ENCODE assay signal across 8 cellular contexts in the genomic region with DNA sequence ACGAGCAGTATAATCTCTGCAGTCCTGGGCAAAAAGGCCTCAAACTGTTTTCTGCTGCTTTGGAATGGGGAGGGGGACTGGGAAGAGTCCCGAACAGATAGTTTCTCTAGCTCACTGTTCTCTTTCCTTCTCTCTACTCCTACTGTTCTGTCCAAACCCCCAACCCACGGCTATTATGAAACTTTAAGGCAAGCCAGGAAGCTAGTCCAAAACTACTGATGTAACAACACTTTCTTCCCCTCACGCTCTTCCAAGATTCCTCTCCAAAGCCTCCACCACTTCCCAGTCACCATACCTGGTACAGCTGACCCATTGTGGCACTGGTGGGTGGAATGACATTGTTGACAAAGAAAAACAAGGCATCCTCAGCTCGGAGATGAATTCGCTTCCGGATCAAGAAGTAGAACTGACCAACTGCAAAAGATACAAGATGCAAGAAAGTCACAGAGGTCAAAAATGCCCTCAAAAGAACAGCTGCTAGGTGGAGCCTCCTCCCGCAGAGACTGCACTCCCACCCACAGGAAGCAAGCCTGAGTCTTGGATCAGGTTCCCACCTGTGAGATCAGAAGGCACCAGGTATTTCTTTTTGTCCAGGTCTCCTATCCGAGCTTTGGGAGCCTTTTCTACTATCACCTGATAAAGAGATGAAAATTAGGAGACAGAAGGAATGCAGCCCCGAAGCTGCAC. TPM values are rescaled to one million over a fixed set of nuclear protein-coding genes. Genes with fewer than 3 reads are reported as not detected.
A peak's percentile ranks its signal among the peaks of the same experiment; 100 is the strongest.
DNase-seq lines count a peak whose midpoint lies in the region; ATAC-seq, FAIRE-seq and TF ChIP-seq lines count a peak whose summit lies in the region.

No MANE protein-coding gene starts in this region.

- H3K9ac ChIP-seq in OCI-LY1 (ENCODE audit: low read length) (peak overlapping the region; percentile 98), endothelial cell of umbilical vein (replicated peaks; ENCODE audit: extremely low read depth, insufficient read depth, low read length) (peak overlapping the region; percentile 92)

- H3F3A ChIP-seq in OCI-LY1 (ENCODE audit: insufficient read depth, low read length), result 0 out of 2 replicates have a peak, but pooled peaks cover 10% of the 10 kb centered on the region

- H3K4me2 ChIP-seq in OCI-LY1 (ENCODE audit: low read length) (peak overlapping the region; percentile 94), endothelial cell of umbilical vein (ENCODE audit: insufficient read depth, low read length) (peak overlapping the region; percentile 83)

- TF ChIP-seq CTCF in OCI-LY1 (IDR thresholded peaks at IDR 0.05; ENCODE audit: low read length) (no peak), endothelial cell of umbilical vein (IDR thresholded peaks at IDR 0.05; ENCODE audit: extremely low read depth in 1 of 2, insufficient read depth in 1 of 2, low read depth in 1 of 2, low read length in 2 of 2) (no peak), ovary (IDR thresholded peaks at IDR 0.05) (no peak)

- H3K27ac ChIP-seq in OCI-LY1 (ENCODE audit: low read depth, low read length, poor library complexity, severe bottlenecking) (peak overlapping the region; percentile 80), endothelial cell of umbilical vein (ENCODE audit: insufficient read depth, low read depth, low read length) (peak overlapping the region; percentile 95), ovary (peak overlapping the region; percentile 91 to 98)

- H3K4me3 ChIP-seq in OCI-LY1 (ENCODE audit: low read depth, low read length, poor library complexity, severe bottlenecking) (peak overlapping the region; percentile 98), endothelial cell of umbilical vein (replicated peaks in 1 of 3; ENCODE audit: insufficient read depth in 1 of 3, low read depth in 1 of 3, low read length in 3 of 3) (peak overlapping the region; percentile 30 to 91 (median 83)), ovary (peak overlapping the region; percentile 86)

- H3K9me2 ChIP-seq in OCI-LY1 (ENCODE audit: low read depth, low read length), result no peaks in the 10 kb centered on the region

- ATAC-seq in GM18505 (IDR thresholded peaks at IDR 0.05; ENCODE audit: unreplicated experiment), result no peak

- H3K79me2 ChIP-seq in OCI-LY1 (ENCODE audit: insufficient read depth, low read length), result peaks cover 7% of the 10 kb centered on the region; the same call in 1 of the 2 replicates
- H3K79me2 ChIP-seq in endothelial cell of umbilical vein (ENCODE audit: control insufficient read depth, insufficient read depth, low read length), result peaks cover 46% of the 10 kb centered on the region

- TF ChIP-seq POLR2A in endothelial cell of umbilical vein (IDR thresholded peaks at IDR 0.05; ENCODE audit: low read depth, low read length) (no peak), ovary (IDR thresholded peaks at IDR 0.05) (no peak), GM18505 (IDR thresholded peaks at IDR 0.05; ENCODE audit: borderline replicate concordance, extremely low read depth, insufficient read depth, insufficient read length) (no peak)

- H4K20me1 ChIP-seq in OCI-LY1 (ENCODE audit: insufficient read depth, low read length) (no peaks in the 10 kb centered on the region), endothelial cell of umbilical vein (replicated peaks; ENCODE audit: control insufficient read depth, extremely low read depth, insufficient read depth, low read length) (no peaks in the 10 kb centered on the region)

- no TSS peak for BruUV-seq in endothelial cell of umbilical vein (replicated peaks; lab: Mats Ljungman, UMichigan)

- 26 to 28% (median 26%) methylated on average over 10 of the region's 10 CpGs for WGBS in ovary, 3 donors

- intact Hi-C loops in endothelial cell of umbilical vein (cut with micrococcal nuclease), result no loop called here
- intact Hi-C loops in ovary (cut with DNase I), result no loop called here

- H3K9me1 ChIP-seq in endothelial cell of umbilical vein (replicated peaks; ENCODE audit: control insufficient read depth, extremely low read depth, insufficient read depth, low read length), result no peaks in the 10 kb centered on the region

- no peak overlapping the region for H2AFZ ChIP-seq in OCI-LY1 (ENCODE audit: low read length)
- H2AFZ ChIP-seq in endothelial cell of umbilical vein (ENCODE audit: low read depth, low read length), result no peak overlapping the region

- no peak for FAIRE-seq in endothelial cell of umbilical vein (lab: Jason Lieb, UNC)

- POLR2A ChIA-PET in endothelial cell of umbilical vein (lab: Charles Lee), result interaction anchor here (0.8 kb wide), 1 partner anchor 88 kb away, joined by 5 read pairs; a partner anchor contains a TSS

- dilution Hi-C loops in endothelial cell of umbilical vein (cut with MboI; ENCODE audit: extremely low pct_ligation_motif_present, low sequenced_read_pairs), result no loop called here

- no peaks in the 10 kb centered on the region for H3K9me3 ChIP-seq in OCI-LY1 (ENCODE audit: low read length)
- H3K9me3 ChIP-seq in endothelial cell of umbilical vein (replicated peaks; ENCODE audit: control insufficient read depth, insufficient read depth, low read length), result no peaks in the 10 kb centered on the region
- no peaks in the 10 kb centered on the region for H3K9me3 ChIP-seq in ovary

- H3K27me3 ChIP-seq in OCI-LY1 (ENCODE audit: insufficient read depth, low read length) (no peaks in the 10 kb centered on the region), endothelial cell of umbilical vein (ENCODE audit: control insufficient read depth in 2 of 2, insufficient read depth in 2 of 2, low read length in 2 of 2) (no peaks in the 10 kb centered on the region), ovary (no peaks in the 10 kb centered on the region)

- H3K4me1 ChIP-seq in OCI-LY1 (ENCODE audit: insufficient read depth, low read length, severe bottlenecking), result peaks cover 39% of the 10 kb centered on the region
- H3K4me1 ChIP-seq in endothelial cell of umbilical vein (ENCODE audit: control insufficient read depth, extremely low read depth, insufficient read depth, low read length), result peaks cover 31% of the 10 kb centered on the region
- H3K4me1 ChIP-seq in ovary (ENCODE audit: insufficient read depth), result peaks cover 7% of the 10 kb centered on the region

- H3K36me3 ChIP-seq in OCI-LY1 (ENCODE audit: insufficient read depth, low read length) (peaks cover 52% of the 10 kb centered on the region), endothelial cell of umbilical vein (ENCODE audit: control insufficient read depth in 2 of 2, extremely low read depth in 1 of 2, insufficient read depth in 2 of 2, low read length in 2 of 2) (peaks cover 14 to 21% of the 10 kb centered on the region in 2 experiments), ovary (no peaks in the 10 kb centered on the region)

- peak; percentile 26 for DNase-seq in COLO668 (lab: John Stamatoyannopoulos, UW; ENCODE audit: unreplicated experiment)
- no peak for DNase-seq in endothelial cell of umbilical vein (ENCODE audit: low read depth, low spot score)
- no peak for DNase-seq in ovary
- no peak for DNase-seq in MV-4-11 (lab: John Stamatoyannopoulos, UW)
- no peak for DNase-seq in AG20443 (ENCODE audit: low spot score)
- no peak for DNase-seq in GM19240 (ENCODE audit: insufficient read length, low spot score)

- no peak for TF ChIP-seq EP300 in ovary (IDR thresholded peaks at IDR 0.05)

- CTCF ChIA-PET in endothelial cell of umbilical vein (lab: Charles Lee), result interaction anchor here (1.0 to 3.4 kb wide), 4 partner anchors 21 to 195 kb away, joined by 3 to 24 read pairs (median 12); a partner anchor contains a TSS

RNA-seq across cellular contexts. Expression of a gene that starts 1.1 kb away (rescaled TPM):
- 401 and 403 TPM in 2 replicates for total RNA-seq in endothelial cell of umbilical vein
- polyA plus RNA-seq in endothelial cell of umbilical vein, result 882 and 1,043 TPM in 2 replicates
- polyA plus RNA-seq in endothelial cell of umbilical vein (2011; cell fraction: cytosol; rRNA removed), result 988 and 1,063 TPM in 2 replicates
- 256 and 296 TPM in 2 replicates for polyA plus RNA-seq in endothelial cell of umbilical vein (2011; cell fraction: nucleus; rRNA removed)
- 713 and 850 TPM in 2 replicates for polyA plus RNA-seq in endothelial cell of umbilical vein (2012)
- polyA minus RNA-seq in endothelial cell of umbilical vein, result 463 and 560 TPM in 2 replicates
- polyA minus RNA-seq in endothelial cell of umbilical vein (2011; cell fraction: cytosol; rRNA and poly(A)+ RNA removed), result 104 TPM
- 70.2 and 73.2 TPM in 2 replicates for polyA minus RNA-seq in endothelial cell of umbilical vein (2011; cell fraction: nucleus; rRNA and poly(A)+ RNA removed)
- 1,000 to 10,000 TPM in 1 of 7 donors, 100 to 1,000 TPM in 6; 526 to 1,303 (median 619) TPM for total RNA-seq in ovary
- 1,000 to 10,000 TPM in 1 of 2 donors, 100 to 1,000 TPM in 1; 763 to 1,518 TPM for polyA plus RNA-seq in ovary

RNA-seq across cellular contexts. Expression of a gene that starts 1.9 kb away (rescaled TPM):
- total RNA-seq in endothelial cell of umbilical vein, result 54.7 and 56.2 TPM in 2 replicates
- polyA plus RNA-seq in endothelial cell of umbilical vein, result 35.6 and 39.0 TPM in 2 replicates
- polyA plus RNA-seq in endothelial cell of umbilical vein (2011; cell fraction: cytosol; rRNA removed), result 47.8 and 49.9 TPM in 2 replicates
- 30.3 and 34.1 TPM in 2 replicates for polyA plus RNA-seq in endothelial cell of umbilical vein (2011; cell fraction: nucleus; rRNA removed)
- 43.1 and 51.2 TPM in 2 replicates for polyA plus RNA-seq in endothelial cell of umbilical vein (2012)
- polyA minus RNA-seq in endothelial cell of umbilical vein, result 49.7 and 70.3 TPM in 2 replicates
- polyA minus RNA-seq in endothelial cell of umbilical vein (2011; cell fraction: cytosol; rRNA and poly(A)+ RNA removed), result 19.5 TPM
- 10.4 and 11.5 TPM in 2 replicates for polyA minus RNA-seq in endothelial cell of umbilical vein (2011; cell fraction: nucleus; rRNA and poly(A)+ RNA removed)
- total RNA-seq in ovary, result 10 to 100 TPM; 19.4 to 57.7 (median 41.0) TPM
- polyA plus RNA-seq in ovary, result 10 to 100 TPM; 23.3 to 42.5 TPM

RNA-seq across cellular contexts. Expression of a gene that starts 6.9 kb away (rescaled TPM):
- total RNA-seq in endothelial cell of umbilical vein (52.1 and 55.9 TPM in 2 replicates), ovary (10 to 100 TPM; 36.9 to 80.6 (median 61.3) TPM)
- polyA plus RNA-seq in endothelial cell of umbilical vein (15.8 and 17.2 TPM in 2 replicates), ovary (10 to 100 TPM in 1 of 2 donors, 1 to 10 TPM in 1; 8.2 to 49.0 TPM)
- polyA plus RNA-seq in endothelial cell of umbilical vein (2011; cell fraction: cytosol; rRNA removed), result 6.8 and 7.7 TPM in 2 replicates
- polyA plus RNA-seq in endothelial cell of umbilical vein (2011; cell fraction: nucleus; rRNA removed), result 25.0 and 28.6 TPM in 2 replicates
- 20.7 and 33.1 TPM in 2 replicates for polyA plus RNA-seq in endothelial cell of umbilical vein (2012)
- polyA minus RNA-seq in endothelial cell of umbilical vein, result 41.1 and 45.0 TPM in 2 replicates
- polyA minus RNA-seq in endothelial cell of umbilical vein (2011; cell fraction: cytosol; rRNA and poly(A)+ RNA removed), result 12.0 TPM
- 30.8 and 37.6 TPM in 2 replicates for polyA minus RNA-seq in endothelial cell of umbilical vein (2011; cell fraction: nucleus; rRNA and poly(A)+ RNA removed)

RNA-seq across cellular contexts. Expression of a gene that starts 10.3 kb away (rescaled TPM):
- total RNA-seq in endothelial cell of umbilical vein, result 143 and 145 TPM in 2 replicates
- polyA plus RNA-seq in endothelial cell of umbilical vein, result 130 and 137 TPM in 2 replicates
- 145 and 152 TPM in 2 replicates for polyA plus RNA-seq in endothelial cell of umbilical vein (2011; cell fraction: cytosol; rRNA removed)
- 102 and 104 TPM in 2 replicates for polyA plus RNA-seq in endothelial cell of umbilical vein (2011; cell fraction: nucleus; rRNA removed)
- polyA plus RNA-seq in endothelial cell of umbilical vein (2012), result 143 and 202 TPM in 2 replicates
- 126 and 155 TPM in 2 replicates for polyA minus RNA-seq in endothelial cell of umbilical vein
- polyA minus RNA-seq in endothelial cell of umbilical vein (2011; cell fraction: cytosol; rRNA and poly(A)+ RNA removed), result 115 TPM
- 33.9 and 56.3 TPM in 2 replicates for polyA minus RNA-seq in endothelial cell of umbilical vein (2011; cell fraction: nucleus; rRNA and poly(A)+ RNA removed)
- 100 to 1,000 TPM in 5 of 7 donors, 10 to 100 TPM in 2; 42.3 to 136 (median 123) TPM for total RNA-seq in ovary
- 100 to 1,000 TPM in 1 of 2 donors, 10 to 100 TPM in 1; 82.5 to 256 TPM for polyA plus RNA-seq in ovary

RNA-seq across cellular contexts. Expression of a gene that starts 10.8 kb away (rescaled TPM):
- total RNA-seq in endothelial cell of umbilical vein, result 41.6 and 44.4 TPM in 2 replicates
- 53.3 and 54.7 TPM in 2 replicates for polyA plus RNA-seq in endothelial cell of umbilical vein
- polyA plus RNA-seq in endothelial cell of umbilical vein (2011; cell fraction: cytosol; rRNA removed), result 46.2 and 47.9 TPM in 2 replicates
- 46.2 and 47.3 TPM in 2 replicates for polyA plus RNA-seq in endothelial cell of umbilical vein (2011; cell fraction: nucleus; rRNA removed)
- 74.9 and 86.5 TPM in 2 replicates for polyA plus RNA-seq in endothelial cell of umbilical vein (2012)
- 28.5 and 31.9 TPM in 2 replicates for polyA minus RNA-seq in endothelial cell of umbilical vein
- 36.9 TPM for polyA minus RNA-seq in endothelial cell of umbilical vein (2011; cell fraction: cytosol; rRNA and poly(A)+ RNA removed)
- polyA minus RNA-seq in endothelial cell of umbilical vein (2011; cell fraction: nucleus; rRNA and poly(A)+ RNA removed), result 14.5 and 14.6 TPM in 2 replicates
- total RNA-seq in ovary, result 10 to 100 TPM; 18.7 to 55.7 (median 40.6) TPM
- polyA plus RNA-seq in ovary, result 10 to 100 TPM; 35.1 to 56.0 TPM
